ENCODE assay signal across 20 cellular contexts in the genomic region with DNA sequence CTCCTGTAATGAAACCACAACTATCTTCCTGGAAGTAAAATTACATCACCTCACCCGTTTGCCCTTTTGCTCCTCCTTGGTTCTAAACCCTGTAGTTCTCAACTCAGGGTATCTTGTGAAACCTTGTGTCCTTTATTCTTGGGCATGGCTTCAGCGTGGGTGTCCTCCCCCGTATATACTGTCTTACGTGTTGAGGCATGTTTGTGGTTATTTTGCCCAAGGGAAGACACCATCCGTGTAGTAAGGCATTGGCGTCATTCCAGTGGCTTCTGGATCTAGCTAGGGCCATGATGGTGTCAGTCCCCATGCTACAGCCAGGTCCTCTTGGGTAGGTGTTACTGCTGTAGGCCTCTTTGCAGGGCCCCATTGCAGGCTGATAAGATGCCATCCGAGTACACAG.
A peak's percentile ranks its signal among the peaks of the same experiment; 100 is the strongest.
DNase-seq lines count a peak whose midpoint lies in the region; ATAC-seq, FAIRE-seq and TF ChIP-seq lines count a peak whose summit lies in the region.
"Had no signal": no experiment of that assay in that cellular context is flagged by ENCODE, and none has a peak within 500 bp of the region (broad histone marks: within the 10 kb centered on the region; RNA-seq: fewer than 3 reads in every experiment).

No MANE protein-coding gene starts in this region.

- ATAC-seq in esophagus mucosa = peak; percentile 63
- no peak for ATAC-seq in GM18502 (IDR thresholded peaks at IDR 0.05; ENCODE audit: poor library complexity, unreplicated experiment)
- ATAC-seq: activated naive CD4-positive, alpha-beta T cell treated with anti-CD3 and anti-CD28 coated beads, Interleukin-2, amount 50 U/mL, for 72 hours; effector memory CD8-positive, alpha-beta T cell had no signal

- intact Hi-C loops in sigmoid colon (cut with DNase I) = no loop called here

- peak; percentile 18; the same call in 1 of the 2 replicates for TF ChIP-seq POLR2A in GM12891 (IDR thresholded peaks at IDR 0.05; ENCODE audit: low read depth, low read length)
- TF ChIP-seq POLR2A in sigmoid colon (IDR thresholded peaks at IDR 0.05) = no peak
- TF ChIP-seq POLR2A in tibial nerve (IDR thresholded peaks at IDR 0.05) = no peak

- H3K9me3 ChIP-seq in sigmoid colon = no peaks in the 10 kb centered on the region
- H3K9me3 ChIP-seq in tibial nerve = no peaks in the 10 kb centered on the region
- H3K9me3 ChIP-seq: tibial artery had no signal

- no peaks in the 10 kb centered on the region for H3K36me3 ChIP-seq in sigmoid colon
- H3K36me3 ChIP-seq in tibial nerve = no peaks in the 10 kb centered on the region
- H3K36me3 ChIP-seq: tibial artery had no signal

- DNase-seq in GM12891 (ENCODE audit: insufficient read length, low spot score) (no peak), MV-4-11 (lab: John Stamatoyannopoulos, UW) (peak; percentile 47), sigmoid colon (peak; percentile 53), tibial nerve (ENCODE audit: low spot score in 2 of 2) (no peak), substantia nigra (lab: John Stamatoyannopoulos, UW) (no peak), activated T-cell treated with anti-CD3 and anti-CD28 coated beads for 4 hours (no peak)
- DNase-seq: activated CD4-positive, alpha-beta T cell treated with anti-CD3 and anti-CD28 coated beads, Interleukin-2, amount 50 U/mL, for 1 hour; COR-L47; effector memory CD8-positive, alpha-beta T cell; hypothalamus; KG1; kidney; NCI-H1092 treated with DMSO at 0.1 percent for 48 hours; NCI-H2081; NCI-H510A; stimulated activated CD4-positive, alpha-beta T cell treated with anti-CD3 and anti-CD28 coated beads, Interleukin-15, amount 100 ng/mL, for 24 hours had no signal

- H3K27me3 ChIP-seq in sigmoid colon (no peaks in the 10 kb centered on the region), tibial nerve (no peaks in the 10 kb centered on the region)
- H3K27me3 ChIP-seq: tibial artery had no signal

- no peak overlapping the region for H3K4me3 ChIP-seq in sigmoid colon
- H3K4me3 ChIP-seq in tibial nerve = no peak overlapping the region
- H3K4me3 ChIP-seq: tibial artery had no signal

- no peak for TF ChIP-seq EP300 in sigmoid colon (IDR thresholded peaks at IDR 0.05)
- TF ChIP-seq EP300 in tibial nerve (IDR thresholded peaks at IDR 0.05) = no peak

- 91 to 92% methylated on average over 7 of the region's 7 CpGs for WGBS in sigmoid colon, 2 donors
- WGBS in tibial nerve, 2 donors = 87 to 88% methylated on average over 7 of the region's 7 CpGs

- H3K27ac ChIP-seq in sigmoid colon = no peak overlapping the region
- no peak overlapping the region for H3K27ac ChIP-seq in tibial nerve
- no peak overlapping the region for H3K27ac ChIP-seq in substantia nigra (ENCODE audit: low read depth, low read length, poor library complexity, severe bottlenecking)
- H3K27ac ChIP-seq: tibial artery had no signal

- peaks cover 0 to 27% (median 23%) of the 10 kb centered on the region in 4 donors for H3K4me1 ChIP-seq in sigmoid colon
- H3K4me1 ChIP-seq in tibial nerve = peaks cover 0 to 35% (median 21%) of the 10 kb centered on the region in 4 donors

- FAIRE-seq in GM12891 (lab: Jason Lieb, UNC) = no peak
- FAIRE-seq: kidney had no signal

- TF ChIP-seq CTCF in sigmoid colon (IDR thresholded peaks at IDR 0.05) (no peak), tibial nerve (IDR thresholded peaks at IDR 0.05) (no peak)

TF ChIP-seq in GM12891, 5 proteins besides CTCF, POLR2A, EP300 and RAD21:
- TF ChIP-seq SPI1 (IDR thresholded peaks at IDR 0.05; ENCODE audit: low read depth, low read length) = no peak
- TF ChIP-seq POU2F2 (IDR thresholded peaks at IDR 0.05; ENCODE audit: low read depth, low read length) = no peak
- no peak for TF ChIP-seq POLR2AphosphoS5 (IDR thresholded peaks at IDR 0.05; ENCODE audit: low read depth, low read length)
- no peak for TF ChIP-seq TAF1 (IDR thresholded peaks at IDR 0.05; ENCODE audit: low read depth, low read length)
- TF ChIP-seq PAX5 (IDR thresholded peaks at IDR 0.05; ENCODE audit: insufficient read depth, low read length, severe bottlenecking) = no peak

Comparison
In these comparisons a context has a peak if more than half of its experiments do, and no peak if none do; other contexts are left out.
1. DNase-seq: peak in MV-4-11 (single experiment) and sigmoid colon (single experiment); none in GM12891 (single experiment), tibial nerve (0 of 2), substantia nigra (0 of 49) and activated T-cell treated with anti-CD3 and anti-CD28 coated beads for 4 hours (single experiment).